8 cellular contexts compared by ENCODE assay signal in the genomic region with DNA sequence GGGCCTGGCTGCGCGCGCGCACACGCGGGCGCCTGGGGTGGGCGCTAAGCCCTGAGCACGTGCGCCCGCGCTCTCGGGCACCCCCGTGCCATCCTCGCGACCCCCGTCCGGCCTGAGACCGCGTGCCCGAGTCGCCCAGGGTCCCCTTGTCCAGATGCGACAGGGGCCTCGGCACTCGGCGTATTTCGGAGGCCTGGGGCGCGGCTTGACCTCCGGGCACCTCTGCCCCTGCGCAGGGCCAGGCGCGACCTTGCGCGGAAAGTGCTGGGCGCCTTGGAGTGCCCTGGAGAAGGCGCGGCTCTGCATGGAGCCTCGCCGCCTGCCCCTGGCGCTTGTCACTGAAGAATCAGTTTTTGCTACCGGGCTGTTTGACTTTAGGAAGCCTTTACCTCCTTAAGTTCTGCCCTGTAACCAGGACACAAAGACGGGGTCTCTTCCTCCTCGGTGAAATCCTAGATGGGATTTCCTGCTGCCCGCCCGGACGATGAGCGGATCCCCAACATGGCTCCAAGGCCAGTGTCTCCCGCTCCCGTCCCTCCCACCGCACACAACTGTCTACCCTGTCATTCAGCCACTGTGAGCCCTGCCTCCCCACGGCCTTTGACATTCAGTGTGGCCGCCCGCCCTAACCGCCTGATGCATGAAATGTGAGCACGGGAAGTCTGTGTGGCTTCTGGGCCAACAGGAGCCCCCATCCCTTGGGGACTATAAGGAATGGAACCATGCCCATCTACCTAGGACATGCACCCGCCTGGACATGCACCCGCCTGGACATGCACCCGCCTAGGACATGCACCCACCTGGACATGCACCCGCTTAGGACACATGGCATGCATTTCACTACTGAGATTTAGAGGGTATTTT. TPM values are rescaled to one million over a fixed set of nuclear protein-coding genes. Genes with fewer than 3 reads are reported as not detected.
DNase-seq lines count a peak whose midpoint lies in the region; ATAC-seq and TF ChIP-seq lines count a peak whose summit lies in the region.

No MANE protein-coding gene starts in this region.

- H3K36me3 ChIP-seq in BJ (ENCODE audit: control insufficient read depth, insufficient read depth, low read length) (no peaks in the 10 kb centered on the region), IMR-90 (ENCODE audit: control insufficient read depth, insufficient read depth, low read length) (no peaks in the 10 kb centered on the region), muscle layer of colon (ENCODE audit: insufficient read depth, low read length) (no peaks in the 10 kb centered on the region)

- peak overlapping the region; percentile 54 to 58; a peak in 2 of 4 replicates for H4K8ac ChIP-seq in IMR-90 (ENCODE audit: low read depth in 2 of 2, low read length in 2 of 2)

- H4K20me1 ChIP-seq in IMR-90 (ENCODE audit: insufficient read depth, low read length): no peaks in the 10 kb centered on the region

- dilution Hi-C loops in IMR-90 (cut with HindIII; ENCODE audit: low sequenced_read_pairs, unreplicated experiment): no loop called here

- H3K56ac ChIP-seq in IMR-90 (ENCODE audit: extremely low read depth, insufficient read depth, low read length): no peak overlapping the region

- POLR2A ChIA-PET in BJ (lab: Charles Lee) (no interaction called here), IMR-90 (lab: Charles Lee; ENCODE audit: unreplicated experiment) (no interaction called here)

- DNase-seq in BJ (ENCODE audit: low read depth) (no peak), IMR-90 (no peak), coronary artery (ENCODE audit: low spot score) (peak; percentile 68), A172 (ENCODE audit: low spot score) (no peak), NCI-H2227 (lab: John Stamatoyannopoulos, UW; ENCODE audit: unreplicated experiment) (no peak), caudate nucleus (lab: John Stamatoyannopoulos, UW) (no peak)

- no peak overlapping the region for H2BK15ac ChIP-seq in IMR-90 (ENCODE audit: low read depth, low read length)

- intact Hi-C loops in IMR-90 (cut with micrococcal nuclease): loop anchor here (5.0 kb wide), 1 partner anchor 37 kb away; no protein-coding TSS in a partner anchor

- in situ Hi-C loops in IMR-90 (cut with MboI; ENCODE audit: low sequenced_read_pairs): no loop called here

- H4K91ac ChIP-seq in IMR-90 (ENCODE audit: insufficient read depth, low read depth, low read length): peak overlapping the region; percentile 34; the same call in 1 of the 2 replicates

- peak overlapping the region; percentile 2; the same call in 1 of the 2 replicates for H2AK5ac ChIP-seq in IMR-90 (ENCODE audit: low read depth, low read length)

- WGBS in IMR-90 (ENCODE audit: extremely low coverage in 2 of 2, insufficient read length in 1 of 2), 2 experiments: 18% methylated on average over 34 of the region's 60 CpGs; no CpG with 5 or more reads in 1 of the 2 experiments

- H3K27me3 ChIP-seq in BJ (ENCODE audit: control insufficient read depth, insufficient read depth, low read length) (no peaks in the 10 kb centered on the region; the same call in 1 of the 2 replicates), IMR-90 (ENCODE audit: control insufficient read depth, insufficient read depth, low read length) (peaks cover 23% of the 10 kb centered on the region; the same call in 1 of the 2 replicates), muscle layer of colon (ENCODE audit: control insufficient read depth in 1 of 2, insufficient read depth in 2 of 2, low read length in 2 of 2) (peaks cover 0 to 6% of the 10 kb centered on the region in 2 donors)

- no peak overlapping the region; the same call in 1 of the 2 replicates for H2BK120ac ChIP-seq in IMR-90 (ENCODE audit: low read depth, low read length)

- peak overlapping the region; percentile 59; the same call in 1 of the 2 replicates for H4K5ac ChIP-seq in IMR-90 (ENCODE audit: low read depth, low read length)

- CTCF ChIA-PET in BJ (lab: Yijun Ruan, JAX): no interaction called here
- CTCF ChIA-PET in IMR-90 (lab: Yijun Ruan, JAX): no interaction called here

- H3K4ac ChIP-seq in IMR-90 (ENCODE audit: low read depth, low read length): peak overlapping the region; percentile 17; the same call in 1 of the 2 replicates

- peak overlapping the region; percentile 82 for H3K4me2 ChIP-seq in IMR-90 (ENCODE audit: low read depth, low read length)

- no TSS peak for BruUV-seq in IMR-90 (replicated peaks; lab: Mats Ljungman, UMichigan)

- H3K4me1 ChIP-seq in IMR-90 (ENCODE audit: control insufficient read depth, insufficient read depth, low read length) (peaks cover 5% of the 10 kb centered on the region; the same call in 1 of the 2 replicates), muscle layer of colon (ENCODE audit: insufficient read depth, low read length) (peaks cover 4% of the 10 kb centered on the region)

- H3K4me3 ChIP-seq in BJ (ENCODE audit: low read depth, low read length): peak overlapping the region; percentile 80
- peak overlapping the region; percentile 98 for H3K4me3 ChIP-seq in IMR-90 (ENCODE audit: insufficient read depth, low read depth, low read length)
- peak overlapping the region; percentile 89 for H3K4me3 ChIP-seq in coronary artery
- H3K4me3 ChIP-seq in muscle layer of colon (ENCODE audit: low read depth in 1 of 2, low read length in 2 of 2): peak overlapping the region; percentile 52 to 77

- TF ChIP-seq CTCF in BJ (IDR thresholded peaks at IDR 0.05; ENCODE audit: insufficient read depth, low read depth, low read length) (no peak), IMR-90 (conservative IDR thresholded peaks at IDR 0.05; ENCODE audit: low read depth, low read length) (no peak), coronary artery (IDR thresholded peaks at IDR 0.05) (no peak)

- H3K18ac ChIP-seq in IMR-90 (ENCODE audit: low read depth, low read length): no peak overlapping the region

- peak overlapping the region; percentile 76 for H2AK9ac ChIP-seq in IMR-90 (replicated peaks; ENCODE audit: low read depth, low read length, poor library complexity)

- no peak overlapping the region for H2BK5ac ChIP-seq in IMR-90 (ENCODE audit: low read depth, low read length, poor library complexity, severe bottlenecking)

- 0 out of 2 replicates have a peak, but pooled peaks cover 3% of the 10 kb centered on the region for H3K9me1 ChIP-seq in IMR-90 (ENCODE audit: insufficient read depth, low read length)

- H3K79me1 ChIP-seq in IMR-90 (ENCODE audit: low read depth in 1 of 2, low read length in 2 of 2): no peaks in the 10 kb centered on the region

- H3K9ac ChIP-seq in IMR-90 (ENCODE audit: low read depth, low read length): peak overlapping the region; percentile 48
- H3K9ac ChIP-seq in muscle layer of colon (ENCODE audit: low read length): no peak overlapping the region

- no peak for TF ChIP-seq POLR2A in IMR-90 (IDR thresholded peaks at IDR 0.05; ENCODE audit: low read depth, low read length)

- ATAC-seq in IMR-90 (ENCODE audit: low read depth) (no peak), GM21447 (IDR thresholded peaks at IDR 0.05; ENCODE audit: unreplicated experiment) (no peak)

- H3K14ac ChIP-seq in IMR-90 (replicated peaks; ENCODE audit: low read depth, low read length): peak overlapping the region; percentile 41; the same call in 1 of the 2 replicates

- H2AFZ ChIP-seq in IMR-90 (replicated peaks; ENCODE audit: low read length, poor library complexity): peak overlapping the region; percentile 92

- H3K9me3 ChIP-seq in IMR-90 (ENCODE audit: control insufficient read depth, insufficient read depth, low read length) (peaks cover 5% of the 10 kb centered on the region; the same call in 1 of the 2 replicates), muscle layer of colon (ENCODE audit: low read length) (no peaks in the 10 kb centered on the region)

- TF ChIP-seq RAD21 in IMR-90 (IDR thresholded peaks at IDR 0.05; ENCODE audit: low read length): no peak

- H3K23ac ChIP-seq in IMR-90 (ENCODE audit: low read depth, low read length): no peak overlapping the region

- H2BK20ac ChIP-seq in IMR-90 (ENCODE audit: low read depth, low read length): no peak overlapping the region

- H3K27ac ChIP-seq in IMR-90 (ENCODE audit: insufficient read depth, low read length) (no peak overlapping the region; the same call in 1 of the 2 replicates), coronary artery (peak overlapping the region; percentile 74 to 88), muscle layer of colon (ENCODE audit: low read depth, low read length) (no peak overlapping the region), caudate nucleus (ENCODE audit: low read depth, low read length) (no peak overlapping the region)

TF ChIP-seq in IMR-90, 13 proteins besides CTCF, POLR2A, EP300 and RAD21:
- TF ChIP-seq RCOR1 (IDR thresholded peaks at IDR 0.05; ENCODE audit: insufficient replicate concordance, low read length) (no peak), BHLHE40 (IDR thresholded peaks at IDR 0.05; ENCODE audit: low read depth, low read length) (0 out of 2 replicates have a peak, but pooled peaks have one; percentile 24)

RNA-seq across cellular contexts. Expression of a gene that starts 1.1 kb away (rescaled TPM):
- polyA plus RNA-seq in BJ (2011; rRNA removed) (8.4 and 12.1 TPM in 2 replicates), IMR-90 (2012; rRNA removed) (8.3 and 9.0 TPM in 2 replicates)
- polyA minus RNA-seq in BJ (2011; rRNA and poly(A)+ RNA removed): 5.6 and 7.7 TPM in 2 replicates
- 5.0 TPM in 2 replicates for total RNA-seq in IMR-90 (2012; rRNA removed)
- polyA plus RNA-seq in IMR-90 (2012; cell fraction: cytosol; rRNA removed): 10.5 and 10.6 TPM in 2 replicates
- 5.9 and 10.3 TPM in 2 replicates for polyA plus RNA-seq in IMR-90 (2012; cell fraction: nucleus; rRNA removed; ENCODE audit: low replicate concordance)
- total RNA-seq in A172 (2014; rRNA removed; shearing (Covaris generic)): 19.4 and 23.0 TPM in 2 replicates

RNA-seq across cellular contexts. Expression of a gene that starts 23.2 kb away (rescaled TPM):
- polyA plus RNA-seq in BJ (2011; rRNA removed): 8.4 and 10.5 TPM in 2 replicates
- 2.6 and 5.9 TPM in 2 replicates for polyA minus RNA-seq in BJ (2011; rRNA and poly(A)+ RNA removed)
- total RNA-seq in IMR-90 (2012; rRNA removed): 3.6 and 3.8 TPM in 2 replicates
- polyA plus RNA-seq in IMR-90 (2012; rRNA removed): 5.0 and 5.3 TPM in 2 replicates
- polyA plus RNA-seq in IMR-90 (2012; cell fraction: cytosol; rRNA removed): 2.7 and 5.5 TPM in 2 replicates
- 30.8 and 31.9 TPM in 2 replicates for polyA plus RNA-seq in IMR-90 (2012; cell fraction: nucleus; rRNA removed; ENCODE audit: low replicate concordance)
- total RNA-seq in A172 (2014; rRNA removed; shearing (Covaris generic)): 1.6 and 2.7 TPM in 2 replicates

Comparison
In these comparisons a context has a peak if more than half of its experiments do, and no peak if none do; other contexts are left out.
1. H3K27ac ChIP-seq: peak in coronary artery (2 of 2); none in IMR-90 (single experiment), muscle layer of colon (single experiment) and caudate nucleus (single experiment).
2. Peak in every context shown above with its lines, with median percentiles within 50 percentile points of each other: H3K4me3 ChIP-seq.